Comparison of ENCODE assay signal across 19 cellular contexts in the genomic region with DNA sequence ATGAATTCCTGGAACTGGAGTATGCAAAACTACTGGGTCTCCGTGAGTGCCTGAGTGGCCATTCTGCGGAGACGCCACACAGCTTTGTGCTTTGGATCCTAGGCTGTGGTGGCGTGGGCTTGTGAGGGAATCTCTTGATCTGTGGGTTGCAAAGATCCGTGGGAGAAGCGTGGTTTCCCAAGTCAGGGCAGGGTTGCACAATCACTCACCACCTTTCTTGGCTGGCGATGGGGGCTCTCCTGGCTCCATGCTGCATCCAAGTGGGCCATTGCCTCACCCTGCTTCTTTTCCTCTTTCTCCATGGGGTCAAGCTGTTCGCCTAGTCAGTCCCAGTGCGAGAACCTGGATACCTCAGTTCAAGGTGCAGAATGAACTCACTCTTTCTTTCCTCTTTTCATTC.
DNase-seq lines count a peak whose midpoint lies in the region; ATAC-seq, FAIRE-seq and TF ChIP-seq lines count a peak whose summit lies in the region.
"Had no signal": no experiment of that assay in that cellular context is flagged by ENCODE, and none has a peak within 500 bp of the region (broad histone marks: within the 10 kb centered on the region; RNA-seq: fewer than 3 reads in every experiment).

No MANE protein-coding gene starts in this region.

- CTCF ChIA-PET in K562 (lab: Yijun Ruan, JAX; ENCODE audit: low intra/inter-chr PET ratio) = no interaction called here

- peak; percentile 40 for ATAC-seq in activated naive CD8-positive, alpha-beta T cell treated with anti-CD3 and anti-CD28 coated beads, Interleukin-2, amount 50 U/mL, for 24 hours
- no peak for ATAC-seq in K562
- ATAC-seq in psoas muscle = peak; percentile 13 to 71 (median 50)

- H4K20me1 ChIP-seq in K562 (replicated peaks; ENCODE audit: control insufficient read depth, insufficient read depth, low read length) = peaks cover 8% of the 10 kb centered on the region; the same call in 1 of the 2 replicates

- peak; percentile 2 for DNase-seq in activated naive CD8-positive, alpha-beta T cell treated with anti-CD3 and anti-CD28 coated beads, Interleukin-2, amount 50 U/mL, for 24 hours
- DNase-seq in activated naive CD8-positive, alpha-beta T cell treated with anti-CD3 and anti-CD28 coated beads for 36 hours = no peak
- DNase-seq in KBM-7 (peak; percentile 19), K562 (ENCODE audit: extremely low read depth in 1 of 4, low spot score in 3 of 4) (no peak), psoas muscle (no peak), stomach (no peak), amniotic stem cell (lab: John Stamatoyannopoulos, UW) (no peak), glomerular visceral epithelial cell (ENCODE audit: extremely low spot score) (no peak)
- DNase-seq: BE2C; CD4-positive, alpha-beta memory T cell; DMS153; GF-D8; H9; NCI-H1092 treated with DMSO at 0.1 percent for 48 hours; NCI-H510A treated with DMSO at 0.1 percent for 48 hours; NCI-H774; RPMI8226; SHP77 treated with DMSO at 0.1 percent for 48 hours; SK-N-SH had no signal

- no peak for TF ChIP-seq RAD21 in K562 (CRISPR knock-in tag; conservative IDR thresholded peaks at IDR 0.05 in 1 of 2, IDR thresholded peaks at IDR 0.05 in 1 of 2)

- TF ChIP-seq EP300 in K562 (IDR thresholded peaks at IDR 0.05; ENCODE audit: low read length) (no peak), stomach (IDR thresholded peaks at IDR 0.05) (no peak)

- intact Hi-C loops in K562 (cut with micrococcal nuclease) (no loop called here), psoas muscle (cut with DNase I) (no loop called here), stomach (cut with DNase I; ENCODE audit: low total_unique reads) (no loop called here)

- peaks cover 28% of the 10 kb centered on the region for H3K4me1 Mint-ChIP-seq in activated naive CD8-positive, alpha-beta T cell treated with anti-CD3 and anti-CD28 coated beads, Interleukin-2, amount 50 U/mL, for 24 hours
- peaks cover 24% of the 10 kb centered on the region for H3K4me1 Mint-ChIP-seq in activated naive CD8-positive, alpha-beta T cell treated with anti-CD3 and anti-CD28 coated beads for 36 hours

- WGBS in K562 (ENCODE audit: insufficient coverage, low coverage, missing lambda C conversion rate) = 74% methylated on average over 9 of the region's 9 CpGs
- 85 to 87% (median 86%) methylated on average over 9 of the region's 9 CpGs for WGBS in psoas muscle, 3 donors
- WGBS in stomach, 5 donors = 92 to 98% (median 95%) methylated on average over 9 of the region's 9 CpGs

- H3K36me3 ChIP-seq in K562 (ENCODE audit: control insufficient read depth, insufficient read depth, low read length) = peaks cover 5% of the 10 kb centered on the region; the same call in 1 of the 3 replicates
- H3K36me3 ChIP-seq in psoas muscle (ENCODE audit: insufficient read depth in 1 of 2, low read depth in 1 of 2) = peaks cover 0 to 29% of the 10 kb centered on the region in 2 donors
- peaks cover 3 to 25% (median 16%) of the 10 kb centered on the region in 4 donors for H3K36me3 ChIP-seq in stomach
- H3K36me3 ChIP-seq: BE2C had no signal

- POLR2A ChIA-PET in K562 (lab: Yijun Ruan, JAX) = no interaction called here

- no peaks in the 10 kb centered on the region for H3K79me2 ChIP-seq in K562 (ENCODE audit: control insufficient read depth, insufficient read depth, low read length)

- H3K4me3 ChIP-seq in K562 (no peak overlapping the region), psoas muscle (no peak overlapping the region), stomach (no peak overlapping the region)

- peaks cover 17% of the 10 kb centered on the region for H3K36me3 Mint-ChIP-seq in activated naive CD8-positive, alpha-beta T cell treated with anti-CD3 and anti-CD28 coated beads, Interleukin-2, amount 50 U/mL, for 24 hours (ENCODE audit: low read depth)
- H3K36me3 Mint-ChIP-seq in activated naive CD8-positive, alpha-beta T cell treated with anti-CD3 and anti-CD28 coated beads for 36 hours = peaks cover 32% of the 10 kb centered on the region

- TF ChIP-seq POLR2A in K562 (conservative IDR thresholded peaks at IDR 0.05) = no peak
- no peak for TF ChIP-seq POLR2A in stomach (IDR thresholded peaks at IDR 0.05)

- no peak overlapping the region for H3K27ac Mint-ChIP-seq in activated naive CD8-positive, alpha-beta T cell treated with anti-CD3 and anti-CD28 coated beads, Interleukin-2, amount 50 U/mL, for 24 hours
- H3K27ac Mint-ChIP-seq in activated naive CD8-positive, alpha-beta T cell treated with anti-CD3 and anti-CD28 coated beads for 36 hours = no peak overlapping the region
- H3K27ac Mint-ChIP-seq: H9 had no signal

- H3K27me3 Mint-ChIP-seq in activated naive CD8-positive, alpha-beta T cell treated with anti-CD3 and anti-CD28 coated beads, Interleukin-2, amount 50 U/mL, for 24 hours = no peaks in the 10 kb centered on the region
- H3K27me3 Mint-ChIP-seq in activated naive CD8-positive, alpha-beta T cell treated with anti-CD3 and anti-CD28 coated beads for 36 hours = no peaks in the 10 kb centered on the region
- H3K27me3 Mint-ChIP-seq: CD4-positive, alpha-beta memory T cell had no signal

- no peak overlapping the region for H3K4me2 ChIP-seq in K562 (ENCODE audit: insufficient read depth, low read length)
- H3K4me2 ChIP-seq: SK-N-SH had no signal

- no peak overlapping the region for H2AFZ ChIP-seq in K562 (ENCODE audit: low read depth, low read length)

- TF ChIP-seq CTCF in K562 (IDR thresholded peaks at IDR 0.05 in 2 of 3, conservative IDR thresholded peaks at IDR 0.05 in 1 of 3; ENCODE audit: insufficient read depth in 2 of 3, low read depth in 1 of 3, low read length in 3 of 3) (no peak), psoas muscle (IDR thresholded peaks at IDR 0.05) (no peak), stomach (IDR thresholded peaks at IDR 0.05) (no peak)

- no peaks in the 10 kb centered on the region for H3K9me1 ChIP-seq in K562 (ENCODE audit: control insufficient read depth, insufficient read depth, low read length)

- BruUV-seq in K562 (replicated peaks; lab: Mats Ljungman, UMichigan) = no TSS peak

- H3K9me3 ChIP-seq in K562 (replicated peaks; ENCODE audit: control insufficient read depth, insufficient read depth, low read depth, low read length) (no peaks in the 10 kb centered on the region), psoas muscle (no peaks in the 10 kb centered on the region), stomach (no peaks in the 10 kb centered on the region)
- H3K9me3 ChIP-seq: BE2C, SK-N-SH had no signal

- H3K4me3 Mint-ChIP-seq in activated naive CD8-positive, alpha-beta T cell treated with anti-CD3 and anti-CD28 coated beads, Interleukin-2, amount 50 U/mL, for 24 hours = no peak overlapping the region
- H3K4me3 Mint-ChIP-seq in activated naive CD8-positive, alpha-beta T cell treated with anti-CD3 and anti-CD28 coated beads for 36 hours = no peak overlapping the region
- H3K4me3 Mint-ChIP-seq: CD4-positive, alpha-beta memory T cell; H9 had no signal

- H3K9me3 Mint-ChIP-seq in activated naive CD8-positive, alpha-beta T cell treated with anti-CD3 and anti-CD28 coated beads, Interleukin-2, amount 50 U/mL, for 24 hours = no peaks in the 10 kb centered on the region
- H3K9me3 Mint-ChIP-seq in activated naive CD8-positive, alpha-beta T cell treated with anti-CD3 and anti-CD28 coated beads for 36 hours = no peaks in the 10 kb centered on the region
- H3K9me3 Mint-ChIP-seq: CD4-positive, alpha-beta memory T cell; H9 had no signal

- H3K27me3 ChIP-seq in K562 (ENCODE audit: control insufficient read depth in 2 of 2, insufficient read depth in 2 of 2, low read length in 2 of 2) (no peaks in the 10 kb centered on the region), psoas muscle (ENCODE audit: insufficient read depth in 3 of 3, low read length in 2 of 3) (no peaks in the 10 kb centered on the region), stomach (no peaks in the 10 kb centered on the region)
- H3K27me3 ChIP-seq: BE2C had no signal

- H3K9ac ChIP-seq in K562 (ENCODE audit: insufficient read depth in 1 of 2, low read depth in 2 of 2, low read length in 2 of 2) = no peak overlapping the region
- H3K9ac ChIP-seq: SK-N-SH had no signal

- FAIRE-seq in K562 (lab: Jason Lieb, UNC) = no peak

- H3K4me1 ChIP-seq in K562 (replicated peaks in 1 of 2; ENCODE audit: control insufficient read depth in 2 of 2, insufficient read depth in 2 of 2, low read length in 2 of 2) (no peaks in the 10 kb centered on the region), psoas muscle (peaks cover 10% of the 10 kb centered on the region), stomach (peaks cover 0 to 4% (median 0%) of the 10 kb centered on the region in 4 donors)
- H3K4me1 ChIP-seq: BE2C had no signal

- in situ Hi-C loops in KBM-7 (cut with MboI; ENCODE audit: low pct_unique_long_range_greater_than_20kb, low sequenced_read_pairs) (no loop called here), K562 (cut with MboI) (no loop called here)

- H3K27ac ChIP-seq in K562 (ENCODE audit: extremely low read depth, low read depth, low read length) (no peak overlapping the region), psoas muscle (no peak overlapping the region), stomach (no peak overlapping the region)

TF ChIP-seq in K562, 482 proteins besides CTCF, POLR2A, EP300 and RAD21:
- TF ChIP-seq CEBPG (CRISPR knock-in tag; IDR thresholded peaks at IDR 0.05) (peak; percentile 57; the same call in 1 of the 2 replicates), CEBPG (tag; conservative IDR thresholded peaks at IDR 0.05 in 1 of 2, IDR thresholded peaks at IDR 0.05 in 1 of 2) (peak in 1 of 2 experiments; percentile 32; a peak in 2 of 4 replicates), ETS1 (conservative IDR thresholded peaks at IDR 0.05; ENCODE audit: control insufficient read depth, low read depth, low read length) (no peak), CEBPB (tag; IDR thresholded peaks at IDR 0.05) (peak; percentile 82), CAMTA2 (CRISPR knock-in tag; conservative IDR thresholded peaks at IDR 0.05) (no peak)

Comparison
In these comparisons a context has a peak if more than half of its experiments do, and no peak if none do; other contexts are left out.
1. DNase-seq: peak in activated naive CD8-positive, alpha-beta T cell treated with anti-CD3 and anti-CD28 coated beads, Interleukin-2, amount 50 U/mL, for 24 hours (single experiment) and KBM-7 (single experiment); none in activated naive CD8-positive, alpha-beta T cell treated with anti-CD3 and anti-CD28 coated beads for 36 hours (single experiment), K562 (0 of 4), psoas muscle (0 of 2), stomach (single experiment), amniotic stem cell (single experiment) and glomerular visceral epithelial cell (single experiment).